Comparison of ENCODE assay signal across 31 cellular contexts in the genomic region with DNA sequence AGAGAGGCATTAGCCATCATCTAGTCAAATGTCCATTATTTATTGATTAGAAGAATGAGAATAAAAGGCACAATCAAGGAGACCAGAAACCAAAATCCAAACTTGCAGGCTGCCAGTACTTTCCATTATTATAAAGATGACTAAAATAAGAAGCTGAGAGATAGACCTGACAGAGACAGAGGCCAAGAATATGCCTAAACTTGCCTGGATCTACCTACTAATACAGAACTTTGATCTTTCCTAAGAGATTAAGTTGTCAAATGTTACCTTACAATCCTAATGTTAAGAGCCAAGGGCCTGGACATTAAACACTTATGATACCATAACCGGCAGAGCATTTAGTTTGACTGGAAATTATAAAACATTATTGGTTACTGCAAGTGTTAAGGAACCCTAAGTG. TPM values are rescaled to one million over a fixed set of nuclear protein-coding genes. Genes with fewer than 3 reads are reported as not detected.
DNase-seq lines count a peak whose midpoint lies in the region; ATAC-seq, FAIRE-seq and TF ChIP-seq lines count a peak whose summit lies in the region.
"Had no signal": no experiment of that assay in that cellular context is flagged by ENCODE, and none has a peak within 500 bp of the region (broad histone marks: within the 10 kb centered on the region; RNA-seq: fewer than 3 reads in every experiment).

No MANE protein-coding gene starts in this region.

- H2AFZ ChIP-seq in keratinocyte (ENCODE audit: control insufficient read depth, low read length), result no peak overlapping the region

- no peaks in the 10 kb centered on the region for H3K36me3 Mint-ChIP-seq in chondrocyte (ENCODE audit: low read depth)
- H3K36me3 Mint-ChIP-seq: activated naive CD8-positive, alpha-beta T cell had no signal

- peak; percentile 36 for FAIRE-seq in keratinocyte (lab: Jason Lieb, UNC)
- FAIRE-seq: endothelial cell of umbilical vein, G401.6, HTR-8/SVneo had no signal

- H3K27ac ChIP-seq in RWPE2 (ENCODE audit: poor library complexity, severe bottlenecking), result peak overlapping the region; percentile 91
- H3K27ac ChIP-seq in keratinocyte (ENCODE audit: control insufficient read depth, insufficient read depth, low read length), result peak overlapping the region; percentile 83
- H3K27ac ChIP-seq in stomach, result peak overlapping the region in 3 of 5 donors; percentile 19 to 87 (median 20)
- H3K27ac ChIP-seq: ascending aorta, BLaER1, dorsolateral prefrontal cortex, neutrophil had no signal

- no peaks in the 10 kb centered on the region for H3K9me3 ChIP-seq in RWPE2 (ENCODE audit: severe bottlenecking)
- H3K9me3 ChIP-seq in keratinocyte (ENCODE audit: control insufficient read depth, low read depth, low read length), result no peaks in the 10 kb centered on the region
- H3K9me3 ChIP-seq in stomach, result no peaks in the 10 kb centered on the region
- H3K9me3 ChIP-seq: ascending aorta, BLaER1, heart left ventricle, neutrophil, SK-N-SH had no signal

- dilution Hi-C loops in keratinocyte (cut with MboI; ENCODE audit: extremely low pct_ligation_motif_present, low sequenced_read_pairs), result no loop called here

- no peaks in the 10 kb centered on the region for H4K20me1 ChIP-seq in keratinocyte (ENCODE audit: control insufficient read depth, extremely low read depth, insufficient read depth, low read length)
- H4K20me1 ChIP-seq: BLaER1 had no signal

- no peak for TF ChIP-seq CTCF in RWPE2 (IDR thresholded peaks at IDR 0.05; ENCODE audit: poor library complexity, severe bottlenecking)
- TF ChIP-seq CTCF in chondrocyte (IDR thresholded peaks at IDR 0.05), result no peak
- TF ChIP-seq CTCF in keratinocyte (optimal IDR thresholded peaks at IDR 0.05 in 1 of 3, IDR thresholded peaks at IDR 0.05 in 1 of 3, conservative IDR thresholded peaks at IDR 0.05 in 1 of 3; ENCODE audit: extremely low read depth in 1 of 3, insufficient read depth in 2 of 3, low read length in 3 of 3), result no peak
- no peak for TF ChIP-seq CTCF in stomach (IDR thresholded peaks at IDR 0.05)

- no peaks in the 10 kb centered on the region for H3K27me3 Mint-ChIP-seq in chondrocyte (ENCODE audit: low read depth)

- H3K4me3 Mint-ChIP-seq in chondrocyte (ENCODE audit: unreplicated experiment), result no peak overlapping the region
- H3K4me3 Mint-ChIP-seq: activated CD4-positive, alpha-beta T cell treated with anti-CD3 and anti-CD28 coated beads for 36 hours; activated CD8-positive, alpha-beta T cell treated with anti-CD3 and anti-CD28 coated beads, Interleukin-2, amount 10 ng/mL, durations not matched to agents 7 days and 5 days; activated naive CD8-positive, alpha-beta T cell; T-helper 1 cell treated with Interleukin-12 subunit alpha and Interleukin-12 subunit beta and Interleukin-4 antibody, amounts not matched to agents 30 μg/mL and 1 μg/mL, for 36 hours had no signal

- no peak for DNase-seq in RWPE2 (ENCODE audit: low spot score)
- DNase-seq in chondrocyte (ENCODE audit: low spot score), result no peak
- no peak for DNase-seq in keratinocyte (ENCODE audit: low read depth, low spot score)
- DNase-seq in stomach, result no peak
- no peak for DNase-seq in GM19238 (ENCODE audit: insufficient read length, low spot score)
- DNase-seq: activated CD4-positive, alpha-beta T cell treated with anti-CD3 and anti-CD28 coated beads for 36 hours; activated CD8-positive, alpha-beta T cell treated with anti-CD3 and anti-CD28 coated beads, Interleukin-2, amount 10 ng/mL, durations not matched to agents 7 days and 5 days; DMS53; dorsolateral prefrontal cortex; HCEC 1CT; heart left ventricle; KG1; kidney glomerular epithelial cell; NCI-H2081 treated with DMSO at 0.1 percent for 48 hours; NCI-H345; NCI-H748 treated with DMSO at 0.1 percent for 48 hours; SK-N-SH; stimulated activated CD4-positive, alpha-beta T cell treated with anti-CD3 and anti-CD28 coated beads, Interleukin-2, amount 100 ng/mL, for 24 hours had no signal

- no peak for TF ChIP-seq POLR2A in stomach (IDR thresholded peaks at IDR 0.05)

- no peak for TF ChIP-seq EP300 in stomach (IDR thresholded peaks at IDR 0.05)

- intact Hi-C loops in stomach (cut with DNase I; ENCODE audit: low total_unique reads), result no loop called here

- H3K9me1 ChIP-seq in keratinocyte (ENCODE audit: control insufficient read depth, extremely low read depth, insufficient read depth, low read length), result no peaks in the 10 kb centered on the region

- H3K27ac Mint-ChIP-seq in chondrocyte (ENCODE audit: unreplicated experiment), result peak overlapping the region; percentile 62
- H3K27ac Mint-ChIP-seq: activated CD4-positive, alpha-beta T cell treated with anti-CD3 and anti-CD28 coated beads for 36 hours; activated CD8-positive, alpha-beta T cell treated with anti-CD3 and anti-CD28 coated beads, Interleukin-2, amount 10 ng/mL, durations not matched to agents 7 days and 5 days; activated naive CD8-positive, alpha-beta T cell; T-helper 1 cell treated with Interleukin-12 subunit alpha and Interleukin-12 subunit beta and Interleukin-4 antibody, amounts not matched to agents 30 μg/mL and 1 μg/mL, for 36 hours had no signal

- H3K9ac ChIP-seq in keratinocyte (ENCODE audit: control insufficient read depth, extremely low read depth, insufficient read depth, low read length), result peak overlapping the region; percentile 49
- H3K9ac ChIP-seq: BLaER1, SK-N-SH had no signal

- H3K36me3 ChIP-seq in RWPE2 (ENCODE audit: low read depth), result no peaks in the 10 kb centered on the region
- H3K36me3 ChIP-seq in keratinocyte (ENCODE audit: control insufficient read depth in 2 of 2, extremely low read depth in 1 of 2, insufficient read depth in 2 of 2, low read length in 2 of 2), result no peaks in the 10 kb centered on the region
- H3K36me3 ChIP-seq in stomach, result no peaks in the 10 kb centered on the region
- H3K36me3 ChIP-seq: ascending aorta, BLaER1, heart left ventricle, neutrophil had no signal

- peaks cover 87% of the 10 kb centered on the region for H3K4me1 Mint-ChIP-seq in chondrocyte (ENCODE audit: low read depth)

- WGBS in stomach, 5 donors, result 24 to 70% (median 42%) methylated on average over 1 of the region's 1 CpG

- ATAC-seq in RWPE2 (ENCODE audit: low read depth) (no peak), GM18520 (IDR thresholded peaks at IDR 0.05; ENCODE audit: unreplicated experiment) (no peak), HG02840 (IDR thresholded peaks at IDR 0.05; ENCODE audit: low FRiP score, unreplicated experiment) (no peak), GM18519 (IDR thresholded peaks at IDR 0.05; ENCODE audit: low FRiP score, unreplicated experiment) (no peak)
- ATAC-seq: activated CD4-positive, alpha-beta T cell treated with anti-CD3 and anti-CD28 coated beads for 36 hours; activated CD8-positive, alpha-beta T cell treated with anti-CD3 and anti-CD28 coated beads, Interleukin-2, amount 10 ng/mL, durations not matched to agents 7 days and 5 days had no signal

- H3K9me3 Mint-ChIP-seq in chondrocyte (ENCODE audit: low read depth), result no peaks in the 10 kb centered on the region
- H3K9me3 Mint-ChIP-seq: T-helper 1 cell treated with Interleukin-12 subunit alpha and Interleukin-12 subunit beta and Interleukin-4 antibody, amounts not matched to agents 30 μg/mL and 1 μg/mL, for 36 hours had no signal

- H3K4me1 ChIP-seq in RWPE2 (ENCODE audit: insufficient read depth, poor library complexity, severe bottlenecking) (peaks cover 79% of the 10 kb centered on the region), keratinocyte (ENCODE audit: control insufficient read depth, extremely low read depth, insufficient read depth, low read length) (peaks cover 77% of the 10 kb centered on the region), stomach (peaks cover 26 to 92% (median 52%) of the 10 kb centered on the region in 4 donors)

- H3K4me2 ChIP-seq in keratinocyte (ENCODE audit: control insufficient read depth, extremely low read depth, insufficient read depth, low read depth, low read length), result peak overlapping the region; percentile 66
- H3K4me2 ChIP-seq: BLaER1, SK-N-SH had no signal

- H3K27me3 ChIP-seq in RWPE2 (ENCODE audit: insufficient read depth, poor library complexity, severe bottlenecking) (no peaks in the 10 kb centered on the region), keratinocyte (ENCODE audit: control insufficient read depth, extremely low read depth, insufficient read depth, low read length) (no peaks in the 10 kb centered on the region), stomach (no peaks in the 10 kb centered on the region)
- H3K27me3 ChIP-seq: ascending aorta, dorsolateral prefrontal cortex, heart left ventricle had no signal

- peaks cover 86% of the 10 kb centered on the region for H3K79me2 ChIP-seq in keratinocyte (ENCODE audit: control insufficient read depth, insufficient read depth, low read length)

- H3K4me3 ChIP-seq in RWPE2 (ENCODE audit: severe bottlenecking), result no peak overlapping the region
- H3K4me3 ChIP-seq in keratinocyte (ENCODE audit: control insufficient read depth in 2 of 3, extremely low read depth in 1 of 3, insufficient read depth in 2 of 3, low read depth in 1 of 3, low read length in 3 of 3), result peak overlapping the region in 2 of 3 experiments; percentile 35 to 55
- no peak overlapping the region for H3K4me3 ChIP-seq in stomach
- H3K4me3 ChIP-seq: ascending aorta, BLaER1, dorsolateral prefrontal cortex, lung, skin epidermis had no signal

RNA-seq across cellular contexts. Expression of gene LGR4, which starts 6.2 kb away (rescaled TPM):
- 34.2 to 69.6 TPM (median 36.2 TPM) in 3 replicates for total RNA-seq in chondrocyte
- polyA plus RNA-seq in keratinocyte, result 24.3 to 49.7 TPM (median 35.1 TPM) in 3 replicates
- 7.3 TPM for polyA plus RNA-seq in keratinocyte (2011; ENCODE audit: low read depth)
- polyA plus RNA-seq in keratinocyte (2011; cell fraction: cytosol; rRNA removed), result 10.9 and 21.5 TPM in 2 replicates
- polyA plus RNA-seq in keratinocyte (2011; cell fraction: nucleus; rRNA removed), result 48.3 and 61.2 TPM in 2 replicates
- polyA plus RNA-seq in keratinocyte (2012; ENCODE audit: low replicate concordance), result 14.8 and 24.7 TPM in 2 replicates
- polyA minus RNA-seq in keratinocyte, result 37.3 to 116 TPM (median 94.5 TPM) in 3 replicates
- polyA minus RNA-seq in keratinocyte (2011; cell fraction: cytosol; rRNA and poly(A)+ RNA removed), result 30.1 TPM
- polyA minus RNA-seq in keratinocyte (2011; cell fraction: nucleus; rRNA and poly(A)+ RNA removed), result 95.4 and 156 TPM in 2 replicates
- total RNA-seq in stomach, result 100 to 1,000 TPM in 1 of 5 donors, 10 to 100 TPM in 4; 29.2 to 236 (median 57.9) TPM
- polyA plus RNA-seq in stomach, result 1 to 10 TPM; 5.6 to 7.6 (median 6.6) TPM

RNA-seq across cellular contexts. Expression of gene LIN7C, which starts 40.2 kb away (rescaled TPM):
- 18.1 to 20.4 TPM (median 18.6 TPM) in 3 replicates for total RNA-seq in chondrocyte
- 12.1 to 27.5 TPM (median 23.0 TPM) in 3 replicates for polyA plus RNA-seq in keratinocyte
- 20.4 TPM for polyA plus RNA-seq in keratinocyte (2011; ENCODE audit: low read depth)
- 13.2 and 23.7 TPM in 2 replicates for polyA plus RNA-seq in keratinocyte (2011; cell fraction: cytosol; rRNA removed)
- polyA plus RNA-seq in keratinocyte (2011; cell fraction: nucleus; rRNA removed), result 13.2 and 18.1 TPM in 2 replicates
- polyA plus RNA-seq in keratinocyte (2012; ENCODE audit: low replicate concordance), result 12.8 and 13.6 TPM in 2 replicates
- 4.8 to 18.2 TPM (median 8.4 TPM) in 3 replicates for polyA minus RNA-seq in keratinocyte
- polyA minus RNA-seq in keratinocyte (2011; cell fraction: cytosol; rRNA and poly(A)+ RNA removed), result 18.6 TPM
- polyA minus RNA-seq in keratinocyte (2011; cell fraction: nucleus; rRNA and poly(A)+ RNA removed), result 8.4 and 18.7 TPM in 2 replicates
- 100 to 1,000 TPM in 1 of 5 donors, 10 to 100 TPM in 4; 12.7 to 106 (median 29.9) TPM for total RNA-seq in stomach
- polyA plus RNA-seq in stomach, result 1 to 10 TPM; 7.2 to 9.0 (median 7.8) TPM

Comparison
In these comparisons a context has a peak if more than half of its experiments do, and no peak if none do; other contexts are left out.
1. H3K27ac ChIP-seq: peak in every context shown above with its lines; median percentile 91 in RWPE2; 83 in keratinocyte; 20 in stomach.
2. H3K4me3 ChIP-seq: peak in keratinocyte (2 of 3); none in RWPE2 (single experiment) and stomach (0 of 4).